27 cellular contexts compared by ENCODE assay signal in the genomic region with DNA sequence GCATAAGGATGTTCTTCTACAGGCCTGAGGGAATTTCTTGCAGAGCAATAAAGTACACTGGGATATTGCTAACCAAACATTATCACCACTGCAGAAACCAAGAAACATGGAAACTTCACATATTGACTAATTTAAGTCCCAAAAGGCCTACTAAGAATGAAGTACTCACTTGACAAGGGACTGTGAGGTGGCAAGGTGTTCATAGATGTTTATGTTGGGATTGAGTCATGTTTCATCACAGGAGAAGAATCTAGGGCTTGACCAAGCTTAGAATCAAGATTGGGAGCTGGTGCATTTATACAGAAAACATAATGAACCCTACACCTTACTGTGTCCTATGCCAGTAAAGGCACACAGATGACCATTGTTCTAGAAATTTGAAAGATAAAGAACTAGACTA. TPM values are rescaled to one million over a fixed set of nuclear protein-coding genes. Genes with fewer than 3 reads are reported as not detected.
A peak's percentile ranks its signal among the peaks of the same experiment; 100 is the strongest.
DNase-seq lines count a peak whose midpoint lies in the region; ATAC-seq, FAIRE-seq and TF ChIP-seq lines count a peak whose summit lies in the region.
"Had no signal": no experiment of that assay in that cellular context is flagged by ENCODE, and none has a peak within 500 bp of the region (broad histone marks: within the 10 kb centered on the region; RNA-seq: fewer than 3 reads in every experiment).

No MANE protein-coding gene starts in this region.

- no peaks in the 10 kb centered on the region for H3K27me3 ChIP-seq in bronchial epithelial cell (ENCODE audit: control insufficient read depth, insufficient read depth, low read length)
- no peaks in the 10 kb centered on the region for H3K27me3 ChIP-seq in esophagus muscularis mucosa
- H3K27me3 ChIP-seq: BE2C, BLaER1 had no signal

- CTCF ChIA-PET in HEK293T (lab: Yijun Ruan, JAX), result no interaction called here

- no peak for ATAC-seq in HG02852 (IDR thresholded peaks at IDR 0.05; ENCODE audit: unreplicated experiment)
- ATAC-seq: GM12878 had no signal

- intact Hi-C loops in esophagus muscularis mucosa (cut with DNase I), result no loop called here

- no peak for FAIRE-seq in bronchial epithelial cell (lab: Jason Lieb, UNC)
- FAIRE-seq: A204.1, GM12878, GM12892, GM18507 had no signal

- DNase-seq in bronchial epithelial cell (ENCODE audit: low read depth) (peak; percentile 51), epithelial cell of esophagus (ENCODE audit: low read depth) (peak; percentile 61), fibroblast of mammary gland (ENCODE audit: low read depth) (peak; percentile 27), HEK293T (ENCODE audit: extremely low spot score) (no peak), esophagus muscularis mucosa (ENCODE audit: extremely low spot score) (no peak)
- DNase-seq: 8988T; ACHN; BE2C; C1 segment of cervical spinal cord; CD4-positive, alpha-beta memory T cell; CD4-positive, CD25-positive, alpha-beta regulatory T cell; CD8-positive, alpha-beta memory T cell; COR-L47; DMS 273 treated with DMSO at 0.1 percent for 48 hours; DMS153; DMS53; DMS79; DND-41; EL; GDM1 had no signal

- H3K4me3 ChIP-seq in bronchial epithelial cell (ENCODE audit: low read depth, low read length) (no peak overlapping the region), epithelial cell of esophagus (ENCODE audit: low read length) (no peak overlapping the region), fibroblast of mammary gland (ENCODE audit: control insufficient read depth, low read depth, low read length) (no peak overlapping the region), esophagus muscularis mucosa (no peak overlapping the region)
- H3K4me3 ChIP-seq: BLaER1, GM12878 had no signal

- H3K9me3 ChIP-seq in esophagus muscularis mucosa, result no peaks in the 10 kb centered on the region
- H3K9me3 ChIP-seq: BE2C, BLaER1 had no signal

- POLR2A ChIA-PET in HEK293T (lab: Yijun Ruan, JAX), result no interaction called here

- TF ChIP-seq CTCF in bronchial epithelial cell (IDR thresholded peaks at IDR 0.05; ENCODE audit: insufficient read depth, low read length, severe bottlenecking) (no peak), epithelial cell of esophagus (IDR thresholded peaks at IDR 0.05; ENCODE audit: insufficient read depth, low read depth, low read length, missing control alignments) (no peak), fibroblast of mammary gland (conservative IDR thresholded peaks at IDR 0.05; ENCODE audit: control insufficient read depth, insufficient read depth, low read depth, low read length) (no peak), esophagus muscularis mucosa (IDR thresholded peaks at IDR 0.05) (no peak)

- no peak overlapping the region for H3K27ac ChIP-seq in esophagus muscularis mucosa (replicated peaks in 1 of 4)
- H3K27ac ChIP-seq: BLaER1 had no signal

- H3K36me3 ChIP-seq in bronchial epithelial cell (ENCODE audit: control insufficient read depth, insufficient read depth, low read length), result no peaks in the 10 kb centered on the region
- no peaks in the 10 kb centered on the region for H3K36me3 ChIP-seq in esophagus muscularis mucosa
- H3K36me3 ChIP-seq: BE2C, BLaER1 had no signal

- H3K4me1 ChIP-seq in esophagus muscularis mucosa, result peaks cover 0 to 21% (median 15%) of the 10 kb centered on the region in 4 donors
- H3K4me1 ChIP-seq: BE2C, BLaER1 had no signal

- TF ChIP-seq EP300 in esophagus muscularis mucosa (IDR thresholded peaks at IDR 0.05), result no peak

- TF ChIP-seq POLR2A in esophagus muscularis mucosa (IDR thresholded peaks at IDR 0.05; ENCODE audit: low read depth), result no peak

TF ChIP-seq in HEK293T, 16 proteins besides CTCF, POLR2A, EP300 and RAD21:
- TF ChIP-seq CTBP1 (IDR thresholded peaks at IDR 0.05; ENCODE audit: borderline replicate concordance) (no peak), HDGF (IDR thresholded peaks at IDR 0.05; ENCODE audit: borderline replicate concordance) (no peak), L3MBTL2 (conservative IDR thresholded peaks at IDR 0.05) (no peak), TARDBP (IDR thresholded peaks at IDR 0.05) (no peak), ARNT (IDR thresholded peaks at IDR 0.05) (no peak), LEF1 (IDR thresholded peaks at IDR 0.05; ENCODE audit: borderline replicate concordance) (no peak), FOXM1 (IDR thresholded peaks at IDR 0.05; ENCODE audit: borderline replicate concordance) (no peak), ZNF384 (IDR thresholded peaks at IDR 0.05) (no peak), FOXK2 (IDR thresholded peaks at IDR 0.05) (no peak), BHLHE40 (IDR thresholded peaks at IDR 0.05; ENCODE audit: borderline replicate concordance) (no peak), FOXA1 (IDR thresholded peaks at IDR 0.05) (no peak), ELF4 (IDR thresholded peaks at IDR 0.05) (no peak), NFRKB (IDR thresholded peaks at IDR 0.05) (no peak), SP1 (IDR thresholded peaks at IDR 0.05) (no peak), SUZ12 (IDR thresholded peaks at IDR 0.05) (no peak)
- TF ChIP-seq, protein P1, sequence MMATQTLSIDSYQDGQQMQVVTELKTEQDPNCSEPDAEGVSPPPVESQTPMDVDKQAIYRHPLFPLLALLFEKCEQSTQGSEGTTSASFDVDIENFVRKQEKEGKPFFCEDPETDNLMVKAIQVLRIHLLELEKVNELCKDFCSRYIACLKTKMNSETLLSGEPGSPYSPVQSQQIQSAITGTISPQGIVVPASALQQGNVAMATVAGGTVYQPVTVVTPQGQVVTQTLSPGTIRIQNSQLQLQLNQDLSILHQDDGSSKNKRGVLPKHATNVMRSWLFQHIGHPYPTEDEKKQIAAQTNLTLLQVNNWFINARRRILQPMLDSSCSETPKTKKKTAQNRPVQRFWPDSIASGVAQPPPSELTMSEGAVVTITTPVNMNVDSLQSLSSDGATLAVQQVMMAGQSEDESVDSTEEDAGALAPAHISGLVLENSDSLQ (IDR thresholded peaks at IDR 0.05), result no peak

RNA-seq across cellular contexts. Expression of a gene that starts 56.7 kb away (rescaled TPM):
- total RNA-seq in bronchial epithelial cell (1.7 and 2.6 TPM in 2 replicates), esophagus muscularis mucosa (100 to 1,000 TPM in 2 of 4 donors, 10 to 100 TPM in 2; 47.4 to 152 (median 86.5) TPM)
- total RNA-seq: G401, GM12878 had no signal

Comparison
In these comparisons a context has a peak if more than half of its experiments do, and no peak if none do; other contexts are left out.
1. DNase-seq: peak in bronchial epithelial cell (single experiment), epithelial cell of esophagus (single experiment) and fibroblast of mammary gland (single experiment); none in HEK293T (single experiment) and esophagus muscularis mucosa (single experiment).
2. RNA of a gene that starts 56.7 kb away (total RNA-seq): 47.4 to 152 TPM in esophagus muscularis mucosa; 1.7 to 2.6 TPM in bronchial epithelial cell; every median in the first group is over 10 times any median in the second.